ENCODE assay signal across 8 cellular contexts in the genomic region with DNA sequence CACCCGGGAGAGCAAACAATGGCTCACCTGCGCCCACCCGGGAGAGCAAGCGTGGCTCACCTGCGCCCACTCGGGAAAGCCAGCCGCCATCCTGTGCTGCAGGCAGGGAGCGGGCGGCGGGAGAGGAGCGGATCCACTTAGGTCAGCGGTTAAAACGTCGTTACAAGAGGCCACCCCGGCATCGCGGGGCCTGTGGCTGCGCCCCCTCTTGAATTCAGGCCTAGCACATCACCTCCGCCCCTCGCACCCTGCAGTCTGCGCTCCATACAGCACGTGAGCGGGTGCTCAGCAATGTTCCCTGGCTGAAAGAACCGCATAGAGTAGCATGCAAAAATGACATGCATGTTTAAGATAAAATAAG. TPM values are rescaled to one million over a fixed set of nuclear protein-coding genes. Genes with fewer than 3 reads are reported as not detected.
DNase-seq lines count a peak whose midpoint lies in the region; ATAC-seq lines count a peak whose summit lies in the region.

No MANE protein-coding gene starts in this region.

- ATAC-seq in HG02870 (IDR thresholded peaks at IDR 0.05; ENCODE audit: unreplicated experiment) (peak; percentile 1), T-cell (replicated peaks in 1 of 4) (peak in 3 of 4 experiments; percentile 17 to 48 (median 38)), GM21367 (IDR thresholded peaks at IDR 0.05; ENCODE audit: unreplicated experiment) (no peak)
- ATAC-seq in naive thymus-derived CD4-positive, alpha-beta T cell: peak; percentile 36

- H3K27me3 Mint-ChIP-seq in T-cell: no peaks in the 10 kb centered on the region
- peaks cover 0 to 15% (median 0%) of the 10 kb centered on the region in 5 donors for H3K27me3 Mint-ChIP-seq in naive thymus-derived CD4-positive, alpha-beta T cell

- intact Hi-C loops in naive thymus-derived CD4-positive, alpha-beta T cell (cut with micrococcal nuclease): loop anchor here (1.0 to 5.0 kb wide), 8 partner anchors 54 to 381 kb away; no protein-coding TSS in a partner anchor

- H3K4me1 Mint-ChIP-seq in T-cell: peaks cover 19 to 30% (median 23%) of the 10 kb centered on the region in 3 donors
- peaks cover 14 to 37% (median 28%) of the 10 kb centered on the region in 7 donors for H3K4me1 Mint-ChIP-seq in naive thymus-derived CD4-positive, alpha-beta T cell

- H3K27ac Mint-ChIP-seq in T-cell: peak overlapping the region; percentile 95 to 97
- H3K27ac Mint-ChIP-seq in naive thymus-derived CD4-positive, alpha-beta T cell: peak overlapping the region; percentile 92 to 99 (median 96)

- H3K27ac ChIP-seq in naive thymus-derived CD4-positive, alpha-beta T cell (ENCODE audit: low read depth, low read length): peak overlapping the region; percentile 94

- H3K4me1 ChIP-seq in naive thymus-derived CD4-positive, alpha-beta T cell (ENCODE audit: control insufficient read depth in 2 of 2, insufficient read depth in 2 of 2, low read length in 2 of 2): peaks cover 13 to 14% of the 10 kb centered on the region in 2 donors

- CTCF ChIA-PET in T-cell (lab: Charles Lee): interaction anchor here in 1 of 2 donors (1.5 kb wide), 1 partner anchor 359 kb away, joined by 6 read pairs; no protein-coding TSS in a partner anchor
- CTCF ChIA-PET in naive thymus-derived CD4-positive, alpha-beta T cell (lab: Charles Lee): no interaction called here

- H3K9me3 Mint-ChIP-seq in T-cell: no peaks in the 10 kb centered on the region
- no peaks in the 10 kb centered on the region for H3K9me3 Mint-ChIP-seq in naive thymus-derived CD4-positive, alpha-beta T cell

- peaks cover 0 to 14% (median 0%) of the 10 kb centered on the region in 3 experiments for H3K36me3 ChIP-seq in naive thymus-derived CD4-positive, alpha-beta T cell (ENCODE audit: control insufficient read depth in 2 of 3, insufficient read depth in 3 of 3, low read length in 3 of 3)

- DNase-seq in DMS79 treated with DMSO at 0.1 percent for 48 hours (lab: John Stamatoyannopoulos, UW) (peak; percentile 62), T-cell (peak in 23 of 34 experiments; percentile 6 to 44 (median 15)), GDM1 (lab: John Stamatoyannopoulos, UW) (no peak), HT-29 (ENCODE audit: low spot score) (no peak)
- DNase-seq in effector CD4-positive, alpha-beta T cell: peak; percentile 11
- DNase-seq in naive thymus-derived CD4-positive, alpha-beta T cell: peak in 2 of 9 donors; percentile 15 to 29

- H3K4me3 ChIP-seq in naive thymus-derived CD4-positive, alpha-beta T cell (ENCODE audit: low read length): peak overlapping the region; percentile 63

- no peaks in the 10 kb centered on the region for H3K9me3 ChIP-seq in naive thymus-derived CD4-positive, alpha-beta T cell (ENCODE audit: control insufficient read depth in 2 of 3, low read length in 3 of 3)

- peak overlapping the region; percentile 89 to 95 (median 92) for H3K4me3 Mint-ChIP-seq in T-cell
- peak overlapping the region; percentile 91 to 96 (median 94) for H3K4me3 Mint-ChIP-seq in naive thymus-derived CD4-positive, alpha-beta T cell

- no peaks in the 10 kb centered on the region for H3K27me3 ChIP-seq in naive thymus-derived CD4-positive, alpha-beta T cell (ENCODE audit: control insufficient read depth in 2 of 2, insufficient read depth in 2 of 2, low read length in 2 of 2)

- H3K36me3 Mint-ChIP-seq in T-cell: peaks cover 15% of the 10 kb centered on the region
- peaks cover 13 to 17% (median 14%) of the 10 kb centered on the region in 5 donors for H3K36me3 Mint-ChIP-seq in naive thymus-derived CD4-positive, alpha-beta T cell

- POLR2A ChIA-PET in T-cell (lab: Charles Lee): no interaction called here
- POLR2A ChIA-PET in naive thymus-derived CD4-positive, alpha-beta T cell (lab: Charles Lee): interaction anchor here (1.0 to 1.5 kb wide), 5 partner anchors 17 to 671 kb away, joined by 3 to 4 read pairs (median 3); no protein-coding TSS in a partner anchor

RNA-seq across cellular contexts. Expression of a gene that starts 0.5 kb away (rescaled TPM):
- total RNA-seq in T-cell: 10 to 100 TPM; 10.3 to 17.1 (median 14.5) TPM
- total RNA-seq in naive thymus-derived CD4-positive, alpha-beta T cell: 10 to 100 TPM in 3 of 5 experiments, 1 to 10 TPM in 2; 7.7 to 30.2 (median 14.3) TPM
- 10 to 100 TPM in 1 of 2 donors, 1 to 10 TPM in 1; 9.1 to 10.3 TPM for polyA plus RNA-seq in naive thymus-derived CD4-positive, alpha-beta T cell
- total RNA-seq in HT-29 (2014; rRNA removed; shearing (Covaris generic)): 14.7 and 15.4 TPM in 2 replicates

Comparison
In these comparisons a context has a peak if more than half of its experiments do, and no peak if none do; other contexts are left out.
1. DNase-seq: peak in DMS79 treated with DMSO at 0.1 percent for 48 hours (single experiment), T-cell (23 of 34) and effector CD4-positive, alpha-beta T cell (single experiment); none in GDM1 (single experiment) and HT-29 (single experiment).